ENCODE assay signal across 8 cellular contexts in the genomic region with DNA sequence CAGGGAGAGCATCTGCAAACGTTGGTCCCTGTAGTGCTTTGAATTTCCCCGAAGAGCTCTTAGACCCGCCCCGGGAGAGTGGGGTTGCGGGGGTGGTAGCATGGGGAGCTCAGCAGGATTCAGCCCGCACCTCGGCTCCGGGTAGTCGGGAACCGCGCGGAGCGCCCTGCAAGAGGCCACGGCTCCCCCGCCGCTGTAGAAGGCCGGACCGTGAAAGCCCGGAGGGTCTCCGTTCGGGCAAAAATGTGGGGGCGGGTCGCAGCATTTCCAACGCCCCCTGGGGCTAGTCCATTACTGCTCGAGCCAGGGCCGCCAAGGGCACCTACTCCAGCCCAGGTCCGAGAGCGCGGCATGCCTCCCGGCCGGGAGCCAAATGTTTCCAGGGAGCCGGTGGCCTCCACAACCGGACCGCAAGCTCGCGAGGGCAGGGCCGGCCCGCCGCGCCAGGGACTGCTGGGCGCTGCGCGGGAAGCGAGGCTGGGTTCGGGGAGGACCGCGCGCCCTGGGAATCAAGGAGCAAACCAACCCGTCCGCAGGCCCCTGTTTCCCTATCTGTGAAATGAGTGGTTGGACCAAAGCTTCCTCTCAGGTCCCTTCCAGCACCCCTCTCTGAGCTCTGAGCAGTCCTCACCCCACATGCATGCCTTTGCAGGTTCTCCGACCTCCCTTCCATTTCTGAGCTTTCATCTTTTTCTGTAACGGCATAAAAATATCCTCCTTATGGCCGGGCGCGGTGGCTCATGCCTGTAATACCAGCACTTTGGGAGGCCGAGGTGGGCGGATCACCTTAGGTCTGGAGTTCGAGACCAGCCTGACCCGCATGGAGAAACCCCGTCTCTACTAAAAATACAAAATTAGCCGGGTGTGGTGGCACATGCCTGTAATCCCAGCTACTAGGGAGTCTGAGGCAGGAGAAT. TPM values are rescaled to one million over a fixed set of nuclear protein-coding genes. Genes with fewer than 3 reads are reported as not detected.
A peak's percentile ranks its signal among the peaks of the same experiment; 100 is the strongest.
DNase-seq lines count a peak whose midpoint lies in the region; ATAC-seq, FAIRE-seq and TF ChIP-seq lines count a peak whose summit lies in the region.

No MANE protein-coding gene starts in this region.

- H3K27ac ChIP-seq in iPS-20b (ENCODE audit: low read length), result no peak overlapping the region

- H3K36me3 Mint-ChIP-seq in MCF 10A (ENCODE audit: insufficient read depth, unreplicated experiment), result no peaks in the 10 kb centered on the region

- H3K9ac ChIP-seq in iPS-20b (ENCODE audit: low read depth, low read length) (peak overlapping the region; percentile 83), skeletal muscle satellite cell (ENCODE audit: low read depth, low read length) (peak overlapping the region; percentile 97)

- CTCF ChIA-PET in AG04449 (lab: Yijun Ruan, JAX) (interaction anchor here (0.6 to 3.5 kb wide), 29 partner anchors 9 to 411 kb away, joined by 3 to 26 read pairs (median 4); a partner anchor contains a TSS), MCF 10A (lab: Yijun Ruan, JAX) (interaction anchor here (0.6 to 6.7 kb wide), 43 partner anchors 11 to 537 kb away, joined by 3 to 43 read pairs (median 4); a partner anchor contains a TSS)

- BruUV-seq in MCF 10A (replicated peaks; lab: Mats Ljungman, UMichigan), result no TSS peak

- peak overlapping the region; percentile 98 for H3K4me2 ChIP-seq in skeletal muscle satellite cell (ENCODE audit: low read length)

- H3K4me1 ChIP-seq in iPS-20b (ENCODE audit: insufficient read depth, low read length) (peaks cover 17% of the 10 kb centered on the region), skeletal muscle satellite cell (ENCODE audit: control insufficient read depth, insufficient read depth, low read length) (peaks cover 27% of the 10 kb centered on the region)

- H3K9me3 ChIP-seq in iPS-20b (ENCODE audit: insufficient read depth, low read depth, low read length) (no peaks in the 10 kb centered on the region), skeletal muscle satellite cell (replicated peaks; ENCODE audit: low read length) (no peaks in the 10 kb centered on the region)

- peaks cover 43% of the 10 kb centered on the region for H3K4me1 Mint-ChIP-seq in MCF 10A (ENCODE audit: insufficient read depth, unreplicated experiment)

- H3K27ac Mint-ChIP-seq in MCF 10A (ENCODE audit: low read depth, unreplicated experiment), result peak overlapping the region; percentile 82

- H3K36me3 ChIP-seq in iPS-20b (ENCODE audit: insufficient read depth, low read depth, low read length) (peaks cover 6% of the 10 kb centered on the region; the same call in 1 of the 2 replicates), skeletal muscle satellite cell (ENCODE audit: insufficient read depth, low read length) (no peaks in the 10 kb centered on the region)

- TF ChIP-seq CTCF in AG04449 (IDR thresholded peaks at IDR 0.05; ENCODE audit: insufficient read depth, low read length, missing control alignments), result no peak
- TF ChIP-seq CTCF in MCF 10A (IDR thresholded peaks at IDR 0.05; ENCODE audit: unreplicated experiment), result no peak

- DNase-seq in AG04449 (ENCODE audit: low read depth, low spot score), result no peak
- peak; percentile 9 for DNase-seq in RCC 7860 (ENCODE audit: low spot score)
- DNase-seq in MCF 10A (ENCODE audit: unreplicated experiment), result peak; percentile 70
- DNase-seq in activated gamma-delta T cell (lab: John Stamatoyannopoulos, UW), result no peak

- POLR2A ChIA-PET in AG04449 (lab: Yijun Ruan, JAX), result interaction anchor here (0.8 to 1.4 kb wide), 6 partner anchors 11 to 422 kb away, joined by 3 to 4 read pairs (median 4); a partner anchor contains a TSS
- POLR2A ChIA-PET in MCF 10A (lab: Yijun Ruan, JAX), result interaction anchor here (0.6 to 8.6 kb wide), 54 partner anchors 8 to 1885 kb away, joined by 3 to 263 read pairs (median 4); a partner anchor contains a TSS

- ATAC-seq in GM18909 (IDR thresholded peaks at IDR 0.05; ENCODE audit: poor library complexity, unreplicated experiment), result peak; percentile 28
- ATAC-seq in HG03108 (IDR thresholded peaks at IDR 0.05; ENCODE audit: unreplicated experiment), result peak; percentile 24

- no peaks in the 10 kb centered on the region for H3K9me3 Mint-ChIP-seq in MCF 10A (ENCODE audit: unreplicated experiment)

- H3K4me3 ChIP-seq in AG04449 (ENCODE audit: low read depth, low read length) (peak overlapping the region; percentile 90), iPS-20b (ENCODE audit: low read length) (peak overlapping the region; percentile 88), skeletal muscle satellite cell (ENCODE audit: low read length) (peak overlapping the region; percentile 99)

- peak overlapping the region; percentile 91 for H3K4me3 Mint-ChIP-seq in MCF 10A (ENCODE audit: unreplicated experiment)

- intact Hi-C loops in MCF 10A (cut with micrococcal nuclease), result loop anchor here (1.0 to 2.0 kb wide), 4 partner anchors 42 to 106 kb away; a partner anchor contains a TSS

- H3K27me3 ChIP-seq in iPS-20b (ENCODE audit: insufficient read depth, low read length), result peaks cover 40% of the 10 kb centered on the region
- H3K27me3 ChIP-seq in skeletal muscle satellite cell (ENCODE audit: control insufficient read depth, insufficient read depth, low read length), result no peaks in the 10 kb centered on the region

- H3K27me3 Mint-ChIP-seq in MCF 10A (ENCODE audit: insufficient read depth, unreplicated experiment), result no peaks in the 10 kb centered on the region

- no peak for FAIRE-seq in RCC 7860 (lab: Jason Lieb, UNC)

RNA-seq across cellular contexts. Expression of a gene that starts 0.8 kb away (rescaled TPM):
- 52.1 and 71.2 TPM in 2 replicates for total RNA-seq in MCF 10A (2022)
- 10.0 and 15.7 TPM in 2 replicates for total RNA-seq in skeletal muscle satellite cell (2012; rRNA removed)

RNA-seq across cellular contexts. Expression of a gene that starts 6.0 kb away (rescaled TPM):
- total RNA-seq in MCF 10A (2022), result not detected in 2 replicates
- not detected in 2 replicates for total RNA-seq in skeletal muscle satellite cell (2012; rRNA removed)

RNA-seq across cellular contexts. Expression of a gene that starts 41.1 kb away (rescaled TPM):
- total RNA-seq in MCF 10A (2022), result 172 and 173 TPM in 2 replicates
- 31.4 and 33.2 TPM in 2 replicates for total RNA-seq in skeletal muscle satellite cell (2012; rRNA removed)

RNA-seq across cellular contexts. Expression of a gene that starts 58.1 kb away (rescaled TPM):
- total RNA-seq in MCF 10A (2022), result not detected in 2 replicates
- 0.44 TPM in 1 of 2 replicates, not detected in the other for total RNA-seq in skeletal muscle satellite cell (2012; rRNA removed)

Comparison
In these comparisons a context has a peak if more than half of its experiments do, and no peak if none do; other contexts are left out.
1. DNase-seq: peak in RCC 7860 (single experiment) and MCF 10A (single experiment); none in AG04449 (single experiment) and activated gamma-delta T cell (single experiment).
2. Peak in every context shown above with its lines, with median percentiles within 50 percentile points of each other: H3K4me3 ChIP-seq.